In genomic region chr2:25228848-25229674, GRCh38 we compare ENCODE assay signal across 8 cellular contexts.
DNase-seq lines count a peak whose midpoint lies in the region; ATAC-seq and TF ChIP-seq lines count a peak whose summit lies in the region.

No MANE protein-coding gene starts in this region.

- H4K91ac ChIP-seq in H9 (ENCODE audit: insufficient read length, low read depth, low read length) = no peak overlapping the region

- no peak overlapping the region for H2BK15ac ChIP-seq in H9 (ENCODE audit: low read depth, low read length)

- peak; percentile 92 for ATAC-seq in foreskin keratinocyte
- ATAC-seq in GM21529 (IDR thresholded peaks at IDR 0.05; ENCODE audit: unreplicated experiment) = no peak

- H4K20me1 ChIP-seq in H9 (ENCODE audit: control insufficient read depth, insufficient read depth, insufficient read length) = no peaks in the 10 kb centered on the region

- H3K79me2 ChIP-seq in H9 (ENCODE audit: insufficient read depth, low read length) = no peaks in the 10 kb centered on the region; the same call in 1 of the 2 replicates

- H3K23me2 ChIP-seq in H9 (ENCODE audit: insufficient read length, low read depth, low read length, poor library complexity, severe bottlenecking) = no peaks in the 10 kb centered on the region

- H3K4me3 Mint-ChIP-seq in H9 = peak overlapping the region in 1 of 2 experiments; percentile 36; a peak in 1 of 5 replicates
- H3K4me3 Mint-ChIP-seq in activated CD4-positive, alpha-beta T cell treated with anti-CD3 and anti-CD28 coated beads, Interleukin-2, amount 10 ng/mL, durations not matched to agents 7 days and 5 days = no peak overlapping the region
- H3K4me3 Mint-ChIP-seq in activated T-helper 1 cell treated with anti-CD3 and anti-CD28 coated beads, Interleukin-12 subunit alpha, Interleukin-12 subunit beta, Interleukin-2, Interleukin-4 antibody, amounts not matched to agents 30 ng/mL and 10 ng/mL and 1 ng/mL, durations not matched to agents 14 hours and 24 hours and 36 hours = no peak overlapping the region

- peak overlapping the region; percentile 91 to 96 (median 92) for H3K27ac Mint-ChIP-seq in H9
- no peak overlapping the region for H3K27ac Mint-ChIP-seq in activated CD4-positive, alpha-beta T cell treated with anti-CD3 and anti-CD28 coated beads, Interleukin-2, amount 10 ng/mL, durations not matched to agents 7 days and 5 days
- H3K27ac Mint-ChIP-seq in activated T-helper 1 cell treated with anti-CD3 and anti-CD28 coated beads, Interleukin-12 subunit alpha, Interleukin-12 subunit beta, Interleukin-2, Interleukin-4 antibody, amounts not matched to agents 30 ng/mL and 10 ng/mL and 1 ng/mL, durations not matched to agents 14 hours and 24 hours and 36 hours = no peak overlapping the region

- H2BK12ac ChIP-seq in H9 (ENCODE audit: insufficient read length, low read depth, low read length) = no peak overlapping the region

- no peak overlapping the region for H3K9ac ChIP-seq in H9 (ENCODE audit: extremely low read depth, insufficient read length, low read length)

- no peak overlapping the region for H2BK120ac ChIP-seq in H9 (ENCODE audit: low read depth, low read length, poor library complexity, severe bottlenecking)

- no peak overlapping the region for H3T11ph ChIP-seq in H9 (ENCODE audit: low read length)

- no peak overlapping the region for H3K4ac ChIP-seq in H9 (ENCODE audit: low read depth, low read length)

- no peak overlapping the region for H2BK5ac ChIP-seq in H9 (ENCODE audit: insufficient read length, low read length)

- peaks cover 11 to 34% (median 22%) of the 10 kb centered on the region in 3 experiments; a peak in 6 of 7 replicates for H3K36me3 Mint-ChIP-seq in H9 (ENCODE audit: insufficient read depth in 1 of 3, low read depth in 3 of 3)
- H3K36me3 Mint-ChIP-seq in activated CD4-positive, alpha-beta T cell treated with anti-CD3 and anti-CD28 coated beads, Interleukin-2, amount 10 ng/mL, durations not matched to agents 7 days and 5 days (ENCODE audit: low read depth) = peaks cover 8% of the 10 kb centered on the region
- peaks cover 17% of the 10 kb centered on the region for H3K36me3 Mint-ChIP-seq in activated T-helper 1 cell treated with anti-CD3 and anti-CD28 coated beads, Interleukin-12 subunit alpha, Interleukin-12 subunit beta, Interleukin-2, Interleukin-4 antibody, amounts not matched to agents 30 ng/mL and 10 ng/mL and 1 ng/mL, durations not matched to agents 14 hours and 24 hours and 36 hours (ENCODE audit: low read depth)

- H3K27ac ChIP-seq in H9 (ENCODE audit: insufficient read length, low read depth, low read length) = no peak overlapping the region
- H3K27ac ChIP-seq in foreskin keratinocyte = no peak overlapping the region

- H4K8ac ChIP-seq in H9 (replicated peaks; ENCODE audit: insufficient read length, low read depth, low read length) = no peak overlapping the region

- peak; percentile 80 for TF ChIP-seq CTCF in H9 (conservative IDR thresholded peaks at IDR 0.05)
- TF ChIP-seq CTCF in foreskin keratinocyte (conservative IDR thresholded peaks at IDR 0.05) = peak; percentile 75

- H3K4me1 ChIP-seq in H9 (ENCODE audit: insufficient read depth, low read length) (peaks cover 3% of the 10 kb centered on the region; the same call in 1 of the 2 replicates), foreskin keratinocyte (no peaks in the 10 kb centered on the region)

- H3K56ac ChIP-seq in H9 (ENCODE audit: insufficient read length, low read depth, low read length) = no peak overlapping the region

- H3K4me2 ChIP-seq in H9 (ENCODE audit: insufficient read depth, insufficient read length, low read length) = no peak overlapping the region

- H3K79me1 ChIP-seq in H9 (ENCODE audit: insufficient read depth, low read depth, low read length, poor library complexity, severe bottlenecking) = no peaks in the 10 kb centered on the region

- no peak overlapping the region for H2AFZ ChIP-seq in H9 (ENCODE audit: low read length)

- H3K23ac ChIP-seq in H9 (ENCODE audit: insufficient read length, low read depth, low read length) = no peak overlapping the region

- no peaks in the 10 kb centered on the region for H3K27me3 ChIP-seq in H9 (ENCODE audit: insufficient read depth, low read length)
- H3K27me3 ChIP-seq in foreskin keratinocyte = no peaks in the 10 kb centered on the region

- WGBS in H9 (ENCODE audit: extremely low coverage, insufficient read length, low lambda C conversion rate) = no CpG with 5 or more reads among the region's 19 CpGs

- no peak overlapping the region for H2AK5ac ChIP-seq in H9 (ENCODE audit: insufficient read length, low read length)

- CTCF ChIA-PET in activated CD4-positive, alpha-beta T cell treated with anti-CD3 and anti-CD28 coated beads, Interleukin-2, amount 10 ng/mL, durations not matched to agents 7 days and 5 days (lab: Charles Lee) = interaction anchor here (1.0 to 2.2 kb wide), 4 partner anchors 12 to 63 kb away, joined by 3 to 9 read pairs (median 5); no protein-coding TSS in a partner anchor

- no peaks in the 10 kb centered on the region for H3K9me3 ChIP-seq in H9 (ENCODE audit: control insufficient read depth, low read depth, low read length)

- DNase-seq in D341Med (ENCODE audit: low spot score) = peak; percentile 87
- peak; percentile 91 for DNase-seq in H9
- peak; percentile 78 for DNase-seq in NCI-H345 (lab: John Stamatoyannopoulos, UW)
- peak; percentile 30 for DNase-seq in activated CD4-positive, alpha-beta T cell treated with anti-CD3 and anti-CD28 coated beads, Interleukin-2, amount 10 ng/mL, durations not matched to agents 7 days and 5 days
- DNase-seq in foreskin keratinocyte = peak; percentile 21 to 58
- DNase-seq in occipital lobe (lab: John Stamatoyannopoulos, UW) = peak; percentile 38
- DNase-seq in activated T-helper 1 cell treated with anti-CD3 and anti-CD28 coated beads, Interleukin-12 subunit alpha, Interleukin-12 subunit beta, Interleukin-2, Interleukin-4 antibody, amounts not matched to agents 30 ng/mL and 10 ng/mL and 1 ng/mL, durations not matched to agents 14 hours and 24 hours and 36 hours (ENCODE audit: low spot score) = no peak

- H3K18ac ChIP-seq in H9 (ENCODE audit: insufficient read length, low read depth, low read length) = peak overlapping the region; percentile 3

- peaks cover 3% of the 10 kb centered on the region; the same call in 1 of the 2 replicates for H3K27me3 Mint-ChIP-seq in H9 (ENCODE audit: low read depth)
- H3K27me3 Mint-ChIP-seq in activated CD4-positive, alpha-beta T cell treated with anti-CD3 and anti-CD28 coated beads, Interleukin-2, amount 10 ng/mL, durations not matched to agents 7 days and 5 days = no peaks in the 10 kb centered on the region
- no peaks in the 10 kb centered on the region for H3K27me3 Mint-ChIP-seq in activated T-helper 1 cell treated with anti-CD3 and anti-CD28 coated beads, Interleukin-12 subunit alpha, Interleukin-12 subunit beta, Interleukin-2, Interleukin-4 antibody, amounts not matched to agents 30 ng/mL and 10 ng/mL and 1 ng/mL, durations not matched to agents 14 hours and 24 hours and 36 hours (ENCODE audit: insufficient read depth)

- POLR2A ChIA-PET in activated CD4-positive, alpha-beta T cell treated with anti-CD3 and anti-CD28 coated beads, Interleukin-2, amount 10 ng/mL, durations not matched to agents 7 days and 5 days (lab: Charles Lee) = no interaction called here

- H3K4me1 Mint-ChIP-seq in H9 = peaks cover 31 to 39% of the 10 kb centered on the region in 2 experiments
- H3K4me1 Mint-ChIP-seq in activated CD4-positive, alpha-beta T cell treated with anti-CD3 and anti-CD28 coated beads, Interleukin-2, amount 10 ng/mL, durations not matched to agents 7 days and 5 days = peaks cover 15% of the 10 kb centered on the region
- peaks cover 12% of the 10 kb centered on the region for H3K4me1 Mint-ChIP-seq in activated T-helper 1 cell treated with anti-CD3 and anti-CD28 coated beads, Interleukin-12 subunit alpha, Interleukin-12 subunit beta, Interleukin-2, Interleukin-4 antibody, amounts not matched to agents 30 ng/mL and 10 ng/mL and 1 ng/mL, durations not matched to agents 14 hours and 24 hours and 36 hours (ENCODE audit: low read depth)

- no peak overlapping the region for H2BK20ac ChIP-seq in H9 (ENCODE audit: low read depth, low read length, poor library complexity, severe bottlenecking)

- intact Hi-C loops in activated T-helper 1 cell treated with anti-CD3 and anti-CD28 coated beads, Interleukin-12 subunit alpha, Interleukin-12 subunit beta, Interleukin-2, Interleukin-4 antibody, amounts not matched to agents 30 ng/mL and 10 ng/mL and 1 ng/mL, durations not matched to agents 14 hours and 24 hours and 36 hours (cut with micrococcal nuclease) = no loop called here

- no peak overlapping the region for H4K5ac ChIP-seq in H9 (ENCODE audit: insufficient read length, low read depth, low read length)

- no peaks in the 10 kb centered on the region; a peak in 1 of 5 replicates for H3K9me3 Mint-ChIP-seq in H9
- H3K9me3 Mint-ChIP-seq in activated CD4-positive, alpha-beta T cell treated with anti-CD3 and anti-CD28 coated beads, Interleukin-2, amount 10 ng/mL, durations not matched to agents 7 days and 5 days = no peaks in the 10 kb centered on the region
- no peaks in the 10 kb centered on the region for H3K9me3 Mint-ChIP-seq in activated T-helper 1 cell treated with anti-CD3 and anti-CD28 coated beads, Interleukin-12 subunit alpha, Interleukin-12 subunit beta, Interleukin-2, Interleukin-4 antibody, amounts not matched to agents 30 ng/mL and 10 ng/mL and 1 ng/mL, durations not matched to agents 14 hours and 24 hours and 36 hours

- no peak overlapping the region for H3K14ac ChIP-seq in H9 (ENCODE audit: insufficient read depth, low read length)

Comparison
In these comparisons a context has a peak if more than half of its experiments do, and no peak if none do; other contexts are left out.
1. H3K27ac Mint-ChIP-seq: peak in H9 (3 of 3); none in activated CD4-positive, alpha-beta T cell treated with anti-CD3 and anti-CD28 coated beads, Interleukin-2, amount 10 ng/mL, durations not matched to agents 7 days and 5 days (single experiment) and activated T-helper 1 cell treated with anti-CD3 and anti-CD28 coated beads, Interleukin-12 subunit alpha, Interleukin-12 subunit beta, Interleukin-2, Interleukin-4 antibody, amounts not matched to agents 30 ng/mL and 10 ng/mL and 1 ng/mL, durations not matched to agents 14 hours and 24 hours and 36 hours (single experiment).